ENCODE assay signal across 11 cellular contexts in genomic region chr1:159944623-159945455, GRCh38. TPM values are rescaled to one million over a fixed set of nuclear protein-coding genes. Genes with fewer than 3 reads are reported as not detected.
DNase-seq lines count a peak whose midpoint lies in the region; ATAC-seq, FAIRE-seq and TF ChIP-seq lines count a peak whose summit lies in the region.
"Had no signal": no experiment of that assay in that cellular context is flagged by ENCODE, and none has a peak within 500 bp of the region (broad histone marks: within the 10 kb centered on the region; RNA-seq: fewer than 3 reads in every experiment).

No MANE protein-coding gene starts in this region.

- peaks cover 4% of the 10 kb centered on the region; the same call in 1 of the 2 replicates for H3K27me3 ChIP-seq in GM23248 (replicated peaks; ENCODE audit: insufficient read depth)
- no peaks in the 10 kb centered on the region for H3K27me3 ChIP-seq in Peyer's patch
- peaks cover 0 to 42% (median 10%) of the 10 kb centered on the region in 3 donors for H3K27me3 ChIP-seq in psoas muscle (ENCODE audit: insufficient read depth in 3 of 3, low read length in 2 of 3)

- H3K4me1 ChIP-seq in GM23248 (ENCODE audit: insufficient read depth) (no peaks in the 10 kb centered on the region), Peyer's patch (peaks cover 0 to 24% (median 11%) of the 10 kb centered on the region in 4 donors), psoas muscle (no peaks in the 10 kb centered on the region), kidney (ENCODE audit: control insufficient read depth in 1 of 2, insufficient read depth in 1 of 2, low read depth in 1 of 2, low read length in 2 of 2) (peaks cover 5 to 6% of the 10 kb centered on the region in 2 donors)

- peak overlapping the region; percentile 71 for H2AFZ ChIP-seq in GM23248

- no peaks in the 10 kb centered on the region for H3K79me2 ChIP-seq in GM23248 (ENCODE audit: insufficient read depth)

- no peaks in the 10 kb centered on the region for H3F3A ChIP-seq in GM23248 (ENCODE audit: insufficient read depth)

- no peaks in the 10 kb centered on the region for H3K9me2 ChIP-seq in GM23248 (ENCODE audit: insufficient read depth)

- no peak for TF ChIP-seq CTCF in Peyer's patch (IDR thresholded peaks at IDR 0.05)
- TF ChIP-seq CTCF in foreskin fibroblast (IDR thresholded peaks at IDR 0.05; ENCODE audit: low read depth, low read length): no peak
- no peak for TF ChIP-seq CTCF in psoas muscle (IDR thresholded peaks at IDR 0.05)
- no peak for TF ChIP-seq CTCF in kidney (IDR thresholded peaks at IDR 0.05; ENCODE audit: borderline replicate concordance, extremely low read depth, insufficient read depth)

- no peak for FAIRE-seq in kidney (lab: Jason Lieb, UNC)

- intact Hi-C loops in psoas muscle (cut with DNase I) (no loop called here), kidney (cut with DNase I) (no loop called here)

- H3K27ac ChIP-seq in GM23248 (no peak overlapping the region), Peyer's patch (peak overlapping the region in 2 of 4 donors; percentile 32 to 84), psoas muscle (no peak overlapping the region), kidney (ENCODE audit: low read depth in 2 of 2, low read length in 2 of 2) (no peak overlapping the region)

- H3K4me2 ChIP-seq in GM23248 (ENCODE audit: unreplicated experiment): peak overlapping the region; percentile 93

- H3K36me3 ChIP-seq in GM23248 (ENCODE audit: low read depth) (no peaks in the 10 kb centered on the region), Peyer's patch (no peaks in the 10 kb centered on the region), psoas muscle (ENCODE audit: insufficient read depth in 1 of 2, low read depth in 1 of 2) (no peaks in the 10 kb centered on the region), kidney (ENCODE audit: control insufficient read depth in 1 of 2, insufficient read depth in 2 of 2, low read length in 2 of 2) (no peaks in the 10 kb centered on the region)

- no peaks in the 10 kb centered on the region for H3K9me3 ChIP-seq in GM23248 (ENCODE audit: low read depth)
- H3K9me3 ChIP-seq in Peyer's patch: no peaks in the 10 kb centered on the region
- H3K9me3 ChIP-seq in psoas muscle: no peaks in the 10 kb centered on the region
- H3K9me3 ChIP-seq in kidney (ENCODE audit: control insufficient read depth in 1 of 2, low read length in 2 of 2): no peaks in the 10 kb centered on the region

- H3K9ac ChIP-seq in GM23248 (no peak overlapping the region; the same call in 1 of the 2 replicates), kidney (ENCODE audit: low read length in 2 of 2) (no peak overlapping the region)

- H3K4me3 ChIP-seq in GM23248: peak overlapping the region; percentile 69
- H3K4me3 ChIP-seq in Peyer's patch: peak overlapping the region; percentile 32 to 67 (median 44)
- peak overlapping the region; percentile 33 to 47 for H3K4me3 ChIP-seq in foreskin fibroblast (ENCODE audit: low read depth in 1 of 2, low read length in 2 of 2)
- peak overlapping the region; percentile 65 for H3K4me3 ChIP-seq in psoas muscle
- H3K4me3 ChIP-seq in kidney (ENCODE audit: low read length in 2 of 2): peak overlapping the region in 1 of 2 donors; percentile 60

- WGBS in GM23248 (ENCODE audit: low coverage in 1 of 2, low lambda C conversion rate in 2 of 2, missing lambda C conversion rate in 2 of 2), 2 experiments: 30% methylated on average over 11 of the region's 11 CpGs
- 31 to 36% (median 33%) methylated on average over 11 of the region's 11 CpGs for WGBS in psoas muscle, 3 donors

- no peaks in the 10 kb centered on the region for H4K20me1 ChIP-seq in GM23248 (ENCODE audit: insufficient read depth)

- DNase-seq in GM23248: no peak
- peak in 2 of 3 donors; percentile 72 for DNase-seq in Peyer's patch
- DNase-seq in foreskin fibroblast: no peak
- no peak for DNase-seq in psoas muscle
- DNase-seq in kidney: no peak
- DNase-seq in SIG-M5 (lab: John Stamatoyannopoulos, UW): no peak
- DNase-seq in RKO (ENCODE audit: low spot score): no peak
- DNase-seq: GOT3 had no signal

- peak; percentile 55 to 71 for TF ChIP-seq POLR2A in Peyer's patch (IDR thresholded peaks at IDR 0.05)

- ATAC-seq in psoas muscle: no peak
- no peak for ATAC-seq in HG02970 (IDR thresholded peaks at IDR 0.05; ENCODE audit: low FRiP score, unreplicated experiment)

- in situ Hi-C loops in GM23248 (cut with MboI): no loop called here

RNA-seq across cellular contexts. Expression of gene IGSF9, which starts 0.6 kb away (rescaled TPM):
- not detected in 2 replicates for total RNA-seq in GM23248 (2014; rRNA removed; shearing (Covaris generic))
- polyA plus RNA-seq in GM23248 (2016; fragmentation: Nextera tagmentation; extraction: Ambion mirVana) (0.13 TPM in 1 of 2 replicates, not detected in the other), psoas muscle (under 1 TPM in 2 of 3 donors, not detected in 1; 0.01 TPM), kidney (ENCODE audit: insufficient read depth, low read depth, low replicate concordance) (1.3 TPM)
- total RNA-seq in Peyer's patch (100 to 1,000 TPM in 1 of 4 donors, 10 to 100 TPM in 2, 1 to 10 TPM in 1; 5.8 to 169 (median 40.6) TPM), psoas muscle (not detected), kidney (0.88 TPM)

RNA-seq across cellular contexts. Expression of gene SLAMF9, which starts 9.2 kb away (rescaled TPM):
- total RNA-seq in GM23248 (2014; rRNA removed; shearing (Covaris generic)): not detected in 2 replicates
- 0.48 and 0.51 TPM in 2 replicates for polyA plus RNA-seq in GM23248 (2016; fragmentation: Nextera tagmentation; extraction: Ambion mirVana)
- total RNA-seq in Peyer's patch: not detected
- not detected for total RNA-seq in psoas muscle
- polyA plus RNA-seq in psoas muscle: not detected
- not detected for total RNA-seq in kidney
- polyA plus RNA-seq in kidney (ENCODE audit: insufficient read depth, low read depth, low replicate concordance): not detected
- total RNA-seq: lower leg skin; T-helper 2 cell treated with Interferon-gamma antibody and Interleukin-4, amounts not matched to agents 100 ng/mL and 5 ng/mL, for 36 hours had no signal

RNA-seq across cellular contexts. Expression of gene TAGLN2, which starts 19.5 kb away (rescaled TPM):
- total RNA-seq in GM23248 (2014; rRNA removed; shearing (Covaris generic)): 360 and 400 TPM in 2 replicates
- polyA plus RNA-seq in GM23248 (2016; fragmentation: Nextera tagmentation; extraction: Ambion mirVana): 692 and 713 TPM in 2 replicates
- total RNA-seq in Peyer's patch: 100 to 1,000 TPM; 120 to 304 (median 177) TPM
- 10 to 100 TPM; 42.8 to 61.3 (median 45.6) TPM for total RNA-seq in psoas muscle
- polyA plus RNA-seq in psoas muscle: 10 to 100 TPM; 29.6 to 91.6 (median 56.1) TPM
- 358 TPM for total RNA-seq in kidney
- polyA plus RNA-seq in kidney (ENCODE audit: insufficient read depth, low read depth, low replicate concordance): 223 TPM

RNA-seq across cellular contexts. Expression of gene CFAP45, which starts 44.9 kb away (rescaled TPM):
- total RNA-seq in GM23248 (2014; rRNA removed; shearing (Covaris generic)): not detected in 2 replicates
- polyA plus RNA-seq in GM23248 (2016; fragmentation: Nextera tagmentation; extraction: Ambion mirVana) (0.34 and 0.51 TPM in 2 replicates), psoas muscle (under 1 TPM; 0.04 to 0.25 (median 0.13) TPM), kidney (ENCODE audit: insufficient read depth, low read depth, low replicate concordance) (14.2 TPM)
- total RNA-seq in Peyer's patch (1 to 10 TPM in 1 of 4 donors, not detected in 3; 2.5 TPM), psoas muscle (under 1 TPM in 1 of 4 donors, not detected in 3; 0.42 TPM), kidney (1.0 TPM)

Comparison
In these comparisons a context has a peak if more than half of its experiments do, and no peak if none do; other contexts are left out.
1. DNase-seq: peak in Peyer's patch (2 of 3); none in GM23248 (single experiment), foreskin fibroblast (0 of 2), psoas muscle (0 of 2), kidney (single experiment), SIG-M5 (single experiment) and RKO (single experiment).